Comparison of ENCODE assay signal across 19 cellular contexts in the genomic region with DNA sequence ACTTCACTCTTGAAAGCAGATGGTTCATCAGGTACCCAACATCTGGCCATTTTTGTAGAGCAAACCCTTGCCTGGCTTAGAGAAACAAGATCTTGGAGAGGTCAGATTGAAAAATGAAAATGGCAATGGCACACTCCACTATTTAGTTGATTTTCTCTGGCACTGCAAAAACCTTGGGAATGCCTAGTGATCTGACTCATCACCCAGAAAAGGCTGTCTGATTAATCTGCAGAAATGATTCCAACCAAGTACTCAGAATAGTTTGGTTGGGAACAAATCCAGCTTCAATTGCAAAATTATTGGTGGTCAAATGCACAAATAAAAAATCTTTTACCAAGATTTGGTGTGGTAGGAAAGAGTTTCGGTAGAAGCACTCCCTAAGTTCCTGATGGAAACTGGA.
DNase-seq lines count a peak whose midpoint lies in the region; ATAC-seq and TF ChIP-seq lines count a peak whose summit lies in the region.
"Had no signal": no experiment of that assay in that cellular context is flagged by ENCODE, and none has a peak within 500 bp of the region (broad histone marks: within the 10 kb centered on the region; RNA-seq: fewer than 3 reads in every experiment).

No MANE protein-coding gene starts in this region.

- H3K36me3 Mint-ChIP-seq in HFFc6 (ENCODE audit: low read depth) = no peaks in the 10 kb centered on the region; the same call in 1 of the 2 replicates
- H3K36me3 Mint-ChIP-seq: activated naive CD4-positive, alpha-beta T cell treated with anti-CD3 and anti-CD28 coated beads, Interleukin-2, amount 50 U/mL, for 24 hours had no signal

- TF ChIP-seq CTCF in HFFc6 (IDR thresholded peaks at IDR 0.05) (no peak), astrocyte of the cerebellum (IDR thresholded peaks at IDR 0.05; ENCODE audit: low read depth, low read length, missing control alignments) (no peak)

- H3K4me1 Mint-ChIP-seq in HFFc6 (ENCODE audit: low read depth) = peaks cover 53% of the 10 kb centered on the region
- H3K4me1 Mint-ChIP-seq: activated naive CD4-positive, alpha-beta T cell treated with anti-CD3 and anti-CD28 coated beads, Interleukin-2, amount 50 U/mL, for 24 hours had no signal

- ATAC-seq in HG02798 (IDR thresholded peaks at IDR 0.05; ENCODE audit: poor library complexity, unreplicated experiment) = no peak
- ATAC-seq: K562 had no signal

- peak; percentile 80 for DNase-seq in AG08395 (ENCODE audit: low spot score)
- peak; percentile 78 for DNase-seq in HFFc6
- DNase-seq in astrocyte of the cerebellum (ENCODE audit: low read depth) = peak; percentile 82
- peak; percentile 58 for DNase-seq in kidney tubule cell (ENCODE audit: low spot score)
- DNase-seq in DMS79 treated with DMSO at 0.1 percent for 48 hours (lab: John Stamatoyannopoulos, UW) = no peak
- no peak for DNase-seq in middle frontal gyrus (ENCODE audit: extremely low spot score, low spot score)
- DNase-seq in DMS114 treated with DMSO at 0.1 percent for 48 hours (lab: John Stamatoyannopoulos, UW; ENCODE audit: unreplicated experiment) = no peak
- DNase-seq: BE2C; colonic mucosa; midbrain; NCI-H1694; stimulated activated CD4-positive, alpha-beta T cell treated with anti-CD3 and anti-CD28 coated beads, Interleukin-2, amount 100 ng/mL, for 24 hours; upper lobe of left lung had no signal

- no peaks in the 10 kb centered on the region for H3K27me3 Mint-ChIP-seq in HFFc6 (ENCODE audit: insufficient read depth)

- no peak overlapping the region for H3K4me3 ChIP-seq in astrocyte of the cerebellum (ENCODE audit: low read depth, low read length)
- H3K4me3 ChIP-seq: colonic mucosa, esophagus muscularis mucosa, K562, SK-N-MC, upper lobe of left lung had no signal

- H3K9me3 Mint-ChIP-seq in HFFc6 = no peaks in the 10 kb centered on the region
- H3K9me3 Mint-ChIP-seq: activated naive CD4-positive, alpha-beta T cell treated with anti-CD3 and anti-CD28 coated beads, Interleukin-2, amount 50 U/mL, for 24 hours had no signal

- peak overlapping the region; percentile 53 for H3K4me3 Mint-ChIP-seq in HFFc6
- H3K4me3 Mint-ChIP-seq: activated naive CD4-positive, alpha-beta T cell treated with anti-CD3 and anti-CD28 coated beads, Interleukin-2, amount 50 U/mL, for 24 hours had no signal

- peak overlapping the region; percentile 51 for H3K27ac Mint-ChIP-seq in HFFc6
- H3K27ac Mint-ChIP-seq: activated naive CD4-positive, alpha-beta T cell treated with anti-CD3 and anti-CD28 coated beads, Interleukin-2, amount 50 U/mL, for 24 hours; progenitor cell of endocrine pancreas had no signal

- in situ Hi-C loops in astrocyte of the cerebellum (cut with HindIII; ENCODE audit: low sequenced_read_pairs) = no loop called here

Comparison
In these comparisons a context has a peak if more than half of its experiments do, and no peak if none do; other contexts are left out.
1. DNase-seq: peak in AG08395 (single experiment), HFFc6 (single experiment), astrocyte of the cerebellum (single experiment) and kidney tubule cell (single experiment); none in DMS79 treated with DMSO at 0.1 percent for 48 hours (single experiment), middle frontal gyrus (single experiment) and DMS114 treated with DMSO at 0.1 percent for 48 hours (single experiment).